ENCODE assay signal across 17 cellular contexts in the genomic region with DNA sequence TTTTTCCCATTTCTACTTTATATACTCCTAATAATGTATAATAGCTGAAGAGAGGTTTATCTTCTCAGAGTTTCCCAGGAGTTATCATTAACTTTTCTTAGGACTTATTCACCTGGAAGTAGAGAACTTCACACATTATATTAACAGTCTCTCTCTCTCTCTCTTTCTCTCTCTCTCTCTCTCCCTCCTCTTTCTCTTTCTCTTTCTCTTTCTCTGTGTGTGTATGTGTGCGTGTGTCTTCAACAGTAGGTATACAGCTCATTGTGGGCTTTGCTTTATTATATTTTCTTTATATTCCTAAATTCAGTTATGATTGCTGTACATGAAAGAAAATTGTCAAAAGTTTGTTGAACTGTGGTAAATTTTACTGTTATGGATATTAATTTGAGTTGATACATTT.
"Had no signal": no experiment of that assay in that cellular context is flagged by ENCODE, and none has a peak within 500 bp of the region (broad histone marks: within the 10 kb centered on the region; RNA-seq: fewer than 3 reads in every experiment).

No MANE protein-coding gene starts in this region.

- H3K4me1 Mint-ChIP-seq: natural killer cell, neural crest cell had no signal

- H3K4me3 Mint-ChIP-seq: natural killer cell, neural crest cell had no signal

- H3K27ac ChIP-seq: gastrocnemius medialis, left ventricle myocardium inferior, stomach, thoracic aorta had no signal

- H3K4me3 ChIP-seq: gastrocnemius medialis, left ventricle myocardium inferior, mucosa of descending colon, stomach, thoracic aorta had no signal

- H3K36me3 Mint-ChIP-seq: natural killer cell had no signal

- H3K27ac Mint-ChIP-seq: natural killer cell had no signal

- H3K4me1 ChIP-seq: left ventricle myocardium inferior, stomach had no signal

- H3K36me3 ChIP-seq: gastrocnemius medialis, left ventricle myocardium inferior, stomach, thoracic aorta had no signal

- DNase-seq: effector memory CD4-positive, alpha-beta T cell; glutamatergic neuron; islet precursor cell; left ventricle myocardium inferior; natural killer cell; posterior cingulate gyrus; small intestine; stimulated activated CD4-positive, alpha-beta T cell treated with anti-CD3 and anti-CD28 coated beads, Interleukin-12 subunit alpha, Interleukin-12 subunit beta, amount 100 ng/mL, for 4 hours; stimulated activated naive CD4-positive, alpha-beta T cell; stomach; substantia nigra had no signal

- H3K9me3 Mint-ChIP-seq: neural crest cell had no signal

- ATAC-seq: mucosa of descending colon, natural killer cell had no signal

- H3K9me3 ChIP-seq: gastrocnemius medialis, left ventricle myocardium inferior, mucosa of descending colon, stomach, thoracic aorta had no signal

- H3K27me3 ChIP-seq: gastrocnemius medialis, stomach had no signal

- FAIRE-seq: endometrium, urothelium cell line had no signal
